Comparison of ENCODE assay signal across 32 cellular contexts in the genomic region with DNA sequence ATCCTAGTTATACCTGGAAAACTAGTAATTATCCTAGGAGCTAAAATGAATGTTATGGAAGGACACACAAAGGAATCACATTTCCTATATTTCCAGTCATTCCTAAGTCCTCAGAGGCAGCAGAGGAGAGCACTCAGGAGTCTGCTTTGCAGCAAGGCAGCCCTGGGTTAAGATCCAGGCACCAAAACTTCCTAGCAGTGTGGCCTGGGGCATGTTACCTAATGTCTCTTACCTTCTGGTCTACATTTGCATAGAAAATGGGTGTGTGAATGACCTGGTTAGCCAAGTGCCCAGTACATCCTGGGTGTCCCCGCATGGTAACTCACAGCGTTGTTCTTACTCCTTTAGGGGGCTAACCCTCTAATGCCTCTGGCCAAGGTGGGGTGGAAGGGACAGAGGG.
"Had no signal": no experiment of that assay in that cellular context is flagged by ENCODE, and none has a peak within 500 bp of the region (broad histone marks: within the 10 kb centered on the region; RNA-seq: fewer than 3 reads in every experiment).

No MANE protein-coding gene starts in this region.

- H3K27ac ChIP-seq: breast epithelium, cardiac muscle cell, colonic mucosa, dorsolateral prefrontal cortex had no signal

- ATAC-seq: activated CD4-positive, alpha-beta T cell treated with anti-CD3 and anti-CD28 coated beads for 36 hours; activated CD8-positive, alpha-beta memory T cell treated with anti-CD3 and anti-CD28 coated beads, Interleukin-2, amount 10 ng/mL, durations not matched to agents 7 days and 5 days; activated CD8-positive, alpha-beta T cell treated with anti-CD3 and anti-CD28 coated beads, Interleukin-2, amount 10 ng/mL, durations not matched to agents 7 days and 5 days; activated naive CD8-positive, alpha-beta T cell treated with anti-CD3 and anti-CD28 coated beads, Interleukin-2, amount 50 U/mL, for 24 hours; esophagus mucosa had no signal

- H3K36me3 Mint-ChIP-seq: activated CD4-positive, alpha-beta memory T cell treated with anti-CD3 and anti-CD28 coated beads for 36 hours; activated CD8-positive, alpha-beta memory T cell treated with anti-CD3 and anti-CD28 coated beads, Interleukin-2, amount 10 ng/mL, durations not matched to agents 7 days and 5 days; activated naive CD8-positive, alpha-beta T cell treated with anti-CD3 and anti-CD28 coated beads for 36 hours had no signal

- DNase-seq: activated CD4-positive, alpha-beta memory T cell treated with anti-CD3 and anti-CD28 coated beads for 36 hours; activated CD4-positive, alpha-beta T cell treated with anti-CD3 and anti-CD28 coated beads for 36 hours; activated CD4-positive, alpha-beta T cell treated with anti-CD3 and anti-CD28 coated beads, Interleukin-2, amount 10 ng/mL, durations not matched to agents 24 days and 14 days; activated CD4-positive, CD25-positive, alpha-beta regulatory T cell; activated CD4-positive, CD25-positive, alpha-beta regulatory T cell treated with anti-CD3 and anti-CD28 coated beads, Interleukin-2, amount 50 U/mL, for 72 hours; activated CD8-positive, alpha-beta memory T cell treated with anti-CD3 and anti-CD28 coated beads, Interleukin-2, amount 10 ng/mL, durations not matched to agents 7 days and 5 days; activated CD8-positive, alpha-beta memory T cell treated with anti-CD3 and anti-CD28 coated beads, Interleukin-2, amount 50 U/mL, for 4 hours; activated CD8-positive, alpha-beta T cell treated with anti-CD3 and anti-CD28 coated beads, Interleukin-2, amount 10 ng/mL, durations not matched to agents 7 days and 5 days; activated effector memory CD4-positive, alpha-beta T cell treated with anti-CD3 and anti-CD28 coated beads, Interleukin-2, amount 50 U/mL, for 16 hours; activated naive CD4-positive, alpha-beta T cell treated with anti-CD3 and anti-CD28 coated beads for 36 hours; activated naive CD8-positive, alpha-beta T cell treated with anti-CD3 and anti-CD28 coated beads for 36 hours; activated naive CD8-positive, alpha-beta T cell treated with anti-CD3 and anti-CD28 coated beads, Interleukin-2, amount 50 U/mL, for 24 hours; activated T-cell treated with anti-CD3 and anti-CD28 coated beads, Interleukin-2, amount 50 U/mL, for 1 hour; activated T-cell treated with anti-CD3 and anti-CD28 coated beads, Interleukin-2, amount 50 U/mL, for 48 hours; adrenal gland; amygdala; aorta; central memory CD4-positive, alpha-beta T cell; cerebellar nuclear complex; colonic mucosa; dorsolateral prefrontal cortex; effector memory CD4-positive, alpha-beta T cell; endodermal cell; foreskin fibroblast; T-helper 2 cell had no signal

- H3K4me3 ChIP-seq: adrenal gland, breast epithelium, cardiac muscle cell, colonic mucosa, dorsolateral prefrontal cortex had no signal

- H3K27ac Mint-ChIP-seq: activated CD4-positive, alpha-beta memory T cell treated with anti-CD3 and anti-CD28 coated beads for 36 hours; activated CD4-positive, alpha-beta T cell treated with anti-CD3 and anti-CD28 coated beads for 36 hours; activated CD4-positive, alpha-beta T cell treated with anti-CD3 and anti-CD28 coated beads, Interleukin-2, amount 10 ng/mL, durations not matched to agents 24 days and 14 days; activated CD8-positive, alpha-beta memory T cell treated with anti-CD3 and anti-CD28 coated beads, Interleukin-2, amount 10 ng/mL, durations not matched to agents 7 days and 5 days; activated CD8-positive, alpha-beta T cell treated with anti-CD3 and anti-CD28 coated beads, Interleukin-2, amount 10 ng/mL, durations not matched to agents 7 days and 5 days; activated naive CD4-positive, alpha-beta T cell treated with anti-CD3 and anti-CD28 coated beads for 36 hours; activated naive CD4-positive, alpha-beta T cell treated with anti-CD3 and anti-CD28 coated beads, Interleukin-2, amount 50 U/mL, for 24 hours; activated naive CD8-positive, alpha-beta T cell treated with anti-CD3 and anti-CD28 coated beads for 36 hours; activated naive CD8-positive, alpha-beta T cell treated with anti-CD3 and anti-CD28 coated beads, Interleukin-2, amount 50 U/mL, for 24 hours; activated T-helper 1 cell treated with anti-CD3 and anti-CD28 coated beads, Interleukin-12 subunit alpha, Interleukin-12 subunit beta, Interleukin-2, Interleukin-4 antibody, amounts not matched to agents 30 ng/mL and 10 ng/mL and 1 ng/mL, durations not matched to agents 14 hours and 24 hours and 36 hours; activated T-helper 2 cell treated with anti-CD3 and anti-CD28 coated beads, Interferon-gamma antibody, Interleukin-2, Interleukin-4, amounts not matched to agents 10 μg/mL and 5 μg/mL and 100 μg/mL, durations not matched to agents 14 hours and 24 hours and 36 hours; brain; endodermal cell had no signal

- H3K4me3 Mint-ChIP-seq: activated CD4-positive, alpha-beta memory T cell treated with anti-CD3 and anti-CD28 coated beads for 36 hours; activated CD4-positive, alpha-beta T cell treated with anti-CD3 and anti-CD28 coated beads for 36 hours; activated CD4-positive, alpha-beta T cell treated with anti-CD3 and anti-CD28 coated beads, Interleukin-2, amount 10 ng/mL, durations not matched to agents 24 days and 14 days; activated CD8-positive, alpha-beta memory T cell treated with anti-CD3 and anti-CD28 coated beads, Interleukin-2, amount 10 ng/mL, durations not matched to agents 7 days and 5 days; activated CD8-positive, alpha-beta T cell treated with anti-CD3 and anti-CD28 coated beads, Interleukin-2, amount 10 ng/mL, durations not matched to agents 7 days and 5 days; activated naive CD4-positive, alpha-beta T cell treated with anti-CD3 and anti-CD28 coated beads for 36 hours; activated naive CD4-positive, alpha-beta T cell treated with anti-CD3 and anti-CD28 coated beads, Interleukin-2, amount 50 U/mL, for 24 hours; activated naive CD8-positive, alpha-beta T cell treated with anti-CD3 and anti-CD28 coated beads for 36 hours; activated naive CD8-positive, alpha-beta T cell treated with anti-CD3 and anti-CD28 coated beads, Interleukin-2, amount 50 U/mL, for 24 hours; activated T-helper 1 cell treated with anti-CD3 and anti-CD28 coated beads, Interleukin-12 subunit alpha, Interleukin-12 subunit beta, Interleukin-2, Interleukin-4 antibody, amounts not matched to agents 30 ng/mL and 10 ng/mL and 1 ng/mL, durations not matched to agents 14 hours and 24 hours and 36 hours; brain; endodermal cell had no signal

- H3K9me3 Mint-ChIP-seq: activated CD4-positive, alpha-beta memory T cell treated with anti-CD3 and anti-CD28 coated beads for 36 hours; activated CD4-positive, alpha-beta T cell treated with anti-CD3 and anti-CD28 coated beads, Interleukin-2, amount 10 ng/mL, durations not matched to agents 24 days and 14 days; activated naive CD4-positive, alpha-beta T cell treated with anti-CD3 and anti-CD28 coated beads for 36 hours; activated naive CD4-positive, alpha-beta T cell treated with anti-CD3 and anti-CD28 coated beads, Interleukin-2, amount 50 U/mL, for 24 hours; activated naive CD8-positive, alpha-beta T cell treated with anti-CD3 and anti-CD28 coated beads for 36 hours; activated naive CD8-positive, alpha-beta T cell treated with anti-CD3 and anti-CD28 coated beads, Interleukin-2, amount 50 U/mL, for 24 hours; activated T-helper 1 cell treated with anti-CD3 and anti-CD28 coated beads, Interleukin-12 subunit alpha, Interleukin-12 subunit beta, Interleukin-2, Interleukin-4 antibody, amounts not matched to agents 30 ng/mL and 10 ng/mL and 1 ng/mL, durations not matched to agents 14 hours and 24 hours and 36 hours; activated T-helper 2 cell treated with anti-CD3 and anti-CD28 coated beads, Interferon-gamma antibody, Interleukin-2, Interleukin-4, amounts not matched to agents 10 μg/mL and 5 μg/mL and 100 μg/mL, durations not matched to agents 14 hours and 24 hours and 36 hours; endodermal cell had no signal

- H3K27me3 ChIP-seq: adrenal gland, breast epithelium, cardiac muscle cell, colonic mucosa, dorsolateral prefrontal cortex had no signal

- H3K36me3 ChIP-seq: adrenal gland, breast epithelium, cardiac muscle cell, colonic mucosa had no signal

- H3K27me3 Mint-ChIP-seq: activated CD4-positive, alpha-beta memory T cell treated with anti-CD3 and anti-CD28 coated beads for 36 hours; activated CD4-positive, alpha-beta T cell treated with anti-CD3 and anti-CD28 coated beads for 36 hours; activated CD8-positive, alpha-beta memory T cell treated with anti-CD3 and anti-CD28 coated beads, Interleukin-2, amount 10 ng/mL, durations not matched to agents 7 days and 5 days; activated naive CD4-positive, alpha-beta T cell treated with anti-CD3 and anti-CD28 coated beads, Interleukin-2, amount 50 U/mL, for 24 hours; activated naive CD8-positive, alpha-beta T cell treated with anti-CD3 and anti-CD28 coated beads for 36 hours; activated naive CD8-positive, alpha-beta T cell treated with anti-CD3 and anti-CD28 coated beads, Interleukin-2, amount 50 U/mL, for 24 hours; brain had no signal

- H3K9me3 ChIP-seq: adrenal gland, breast epithelium, colonic mucosa had no signal

- H3K4me1 Mint-ChIP-seq: activated CD4-positive, alpha-beta T cell treated with anti-CD3 and anti-CD28 coated beads for 36 hours; activated CD4-positive, alpha-beta T cell treated with anti-CD3 and anti-CD28 coated beads, Interleukin-2, amount 10 ng/mL, durations not matched to agents 24 days and 14 days; activated naive CD4-positive, alpha-beta T cell treated with anti-CD3 and anti-CD28 coated beads, Interleukin-2, amount 50 U/mL, for 24 hours; activated naive CD8-positive, alpha-beta T cell treated with anti-CD3 and anti-CD28 coated beads for 36 hours; activated naive CD8-positive, alpha-beta T cell treated with anti-CD3 and anti-CD28 coated beads, Interleukin-2, amount 50 U/mL, for 24 hours had no signal
